Comparison of ENCODE assay signal across 31 cellular contexts in genomic region chr19:56993851-56994250, GRCh38.
"Had no signal": no experiment of that assay in that cellular context is flagged by ENCODE, and none has a peak within 500 bp of the region (broad histone marks: within the 10 kb centered on the region; RNA-seq: fewer than 3 reads in every experiment).

No MANE protein-coding gene starts in this region.

- H3K4me3 ChIP-seq: adrenal gland, body of pancreas, breast epithelium, MG63, SJSA1 had no signal

- H3K36me3 ChIP-seq: adrenal gland, breast epithelium, MG63, SJSA1 had no signal

- H3K27ac ChIP-seq: adrenal gland, body of pancreas, breast epithelium, SJSA1 had no signal

- ATAC-seq: activated CD4-positive, alpha-beta T cell treated with anti-CD3 and anti-CD28 coated beads for 36 hours; activated CD4-positive, CD25-positive, alpha-beta regulatory T cell treated with anti-CD3 and anti-CD28 coated beads, Interleukin-2, amount 50 U/mL, for 24 hours; activated CD8-positive, alpha-beta T cell treated with anti-CD3 and anti-CD28 coated beads, Interleukin-2, amount 10 ng/mL, durations not matched to agents 7 days and 5 days; activated naive CD4-positive, alpha-beta T cell treated with anti-CD3 and anti-CD28 coated beads, Interleukin-2, amount 50 U/mL, for 72 hours; body of pancreas; Panc1; WTC11 had no signal

- H3K27me3 ChIP-seq: adrenal gland, body of pancreas, breast epithelium, MG63, SJSA1 had no signal

- H3K9me3 ChIP-seq: adrenal gland, MG63, SK-N-SH had no signal

- H3K4me1 ChIP-seq: body of pancreas, breast epithelium, SJSA1 had no signal

- FAIRE-seq: astrocyte, TTC549 had no signal

- DNase-seq: activated CD4-positive, alpha-beta T cell treated with anti-CD3 and anti-CD28 coated beads for 36 hours; activated CD4-positive, alpha-beta T cell treated with anti-CD3 and anti-CD28 coated beads, Interleukin-2, amount 10 ng/mL, durations not matched to agents 7 days and 5 days; activated CD4-positive, alpha-beta T cell treated with anti-CD3 and anti-CD28 coated beads, Interleukin-2, amount 50 U/mL, for 48 hours; activated CD8-positive, alpha-beta T cell treated with anti-CD3 and anti-CD28 coated beads, Interleukin-2, amount 10 ng/mL, durations not matched to agents 7 days and 5 days; activated gamma-delta T cell treated with Interleukin-2 at 50 U/mL for 16 hours; activated naive CD4-positive, alpha-beta T cell treated with anti-CD3 and anti-CD28 coated beads for 36 hours; activated T-cell treated with anti-CD3 and anti-CD28 coated beads, Interleukin-2, amount 50 U/mL, for 24 hours; adrenal gland; body of pancreas; central memory CD4-positive, alpha-beta T cell; Kasumi-1; KG1; MG63; NCI-H1048; NCI-H1105 treated with DMSO at 0.1 percent for 48 hours; NCI-H1436; NCI-H1694; NCI-H1930; NCI-H2081 treated with DMSO at 0.1 percent for 48 hours; NCI-H345; NCI-H524 treated with DMSO at 0.1 percent for 48 hours; SHP77 treated with DMSO at 0.1 percent for 48 hours; SK-N-SH had no signal
